ENCODE assay signal across 35 cellular contexts in genomic region chrX:139680356-139680755, GRCh38. TPM values are rescaled to one million over a fixed set of nuclear protein-coding genes. Genes with fewer than 3 reads are reported as not detected.
"Had no signal": no experiment of that assay in that cellular context is flagged by ENCODE, and none has a peak within 500 bp of the region (broad histone marks: within the 10 kb centered on the region; RNA-seq: fewer than 3 reads in every experiment).

No MANE protein-coding gene starts in this region.

- H3K4me3 ChIP-seq: MG63, Peyer's patch, SJSA1 had no signal

- DNase-seq: activated B cell treated with CpG ODN at 0.5 μM for 24 hours; activated CD4-positive, alpha-beta memory T cell treated with anti-CD3 and anti-CD28 coated beads, Interleukin-2, amount 10 ng/mL, durations not matched to agents 7 days and 5 days; activated CD4-positive, alpha-beta T cell treated with anti-CD3 and anti-CD28 coated beads for 1 hour; activated CD4-positive, alpha-beta T cell treated with anti-CD3 and anti-CD28 coated beads for 48 hours; activated CD8-positive, alpha-beta memory T cell treated with anti-CD3 and anti-CD28 coated beads for 24 hours; activated CD8-positive, alpha-beta memory T cell treated with anti-CD3 and anti-CD28 coated beads, Interleukin-2, amount 10 ng/mL, durations not matched to agents 7 days and 5 days; activated CD8-positive, alpha-beta memory T cell treated with anti-CD3 and anti-CD28 coated beads, Interleukin-2, amount 50 U/mL, for 48 hours; activated effector memory CD4-positive, alpha-beta T cell treated with Interleukin-2 at 50 U/mL for 16 hours; activated naive CD4-positive, alpha-beta T cell treated with anti-CD3 and anti-CD28 coated beads, Interleukin-2, amount 10 ng/mL, durations not matched to agents 7 days and 5 days; activated naive CD8-positive, alpha-beta T cell treated with anti-CD3 and anti-CD28 coated beads, Interleukin-2, amount 50 U/mL, for 24 hours; activated T-cell treated with anti-CD3 and anti-CD28 coated beads, Interleukin-2, amount 50 U/mL, for 48 hours; anterior cingulate cortex; brain microvascular endothelial cell; Karpas-422; MG63; NCI-H1048; NCI-H1105 treated with DMSO at 0.1 percent for 48 hours; NCI-H1436; NCI-H1694; NCI-H1930; NCI-H2081 treated with DMSO at 0.1 percent for 48 hours; NCI-H2171; NCI-H510A; NCI-H69; NK-92 treated with Interleukin-12 subunit alpha and Interleukin-12 subunit beta, amount 100 ng/mL, for 24 hours; PC-3; Peyer's patch; RPMI8226; SHP77 treated with DMSO at 0.1 percent for 48 hours; SK-N-SH had no signal

- FAIRE-seq: TTC549 had no signal

- H3K4me1 ChIP-seq: Peyer's patch, SJSA1 had no signal

- H3K27ac Mint-ChIP-seq: activated B cell treated with CpG ODN at 0.5 μM for 24 hours; activated CD4-positive, alpha-beta memory T cell treated with anti-CD3 and anti-CD28 coated beads, Interleukin-2, amount 10 ng/mL, durations not matched to agents 7 days and 5 days; activated CD8-positive, alpha-beta memory T cell treated with anti-CD3 and anti-CD28 coated beads, Interleukin-2, amount 10 ng/mL, durations not matched to agents 7 days and 5 days; activated naive CD4-positive, alpha-beta T cell treated with anti-CD3 and anti-CD28 coated beads, Interleukin-2, amount 10 ng/mL, durations not matched to agents 7 days and 5 days; activated naive CD8-positive, alpha-beta T cell; activated naive CD8-positive, alpha-beta T cell treated with anti-CD3 and anti-CD28 coated beads, Interleukin-2, amount 50 U/mL, for 24 hours; T-helper 1 cell treated with Interleukin-12 subunit alpha and Interleukin-12 subunit beta and Interleukin-4 antibody, amounts not matched to agents 30 μg/mL and 1 μg/mL, for 36 hours; T-helper 2 cell treated with Interferon-gamma antibody and Interleukin-4, amounts not matched to agents 5 μg/mL and 100 μg/mL, for 36 hours had no signal

- H3K36me3 ChIP-seq: brain microvascular endothelial cell, MG63, Peyer's patch, SJSA1 had no signal

- H3K9me3 Mint-ChIP-seq: activated B cell treated with CpG ODN at 0.5 μM for 24 hours; T-helper 1 cell treated with Interleukin-12 subunit alpha and Interleukin-12 subunit beta and Interleukin-4 antibody, amounts not matched to agents 30 μg/mL and 1 μg/mL, for 36 hours; T-helper 2 cell treated with Interferon-gamma antibody and Interleukin-4, amounts not matched to agents 5 μg/mL and 100 μg/mL, for 36 hours had no signal

- H3K27ac ChIP-seq: brain microvascular endothelial cell, Peyer's patch, SJSA1 had no signal

- H3K27me3 Mint-ChIP-seq: activated B cell treated with CpG ODN at 0.5 μM for 24 hours; activated CD4-positive, alpha-beta memory T cell treated with anti-CD3 and anti-CD28 coated beads, Interleukin-2, amount 10 ng/mL, durations not matched to agents 7 days and 5 days; activated CD8-positive, alpha-beta memory T cell treated with anti-CD3 and anti-CD28 coated beads, Interleukin-2, amount 10 ng/mL, durations not matched to agents 7 days and 5 days; activated naive CD4-positive, alpha-beta T cell treated with anti-CD3 and anti-CD28 coated beads, Interleukin-2, amount 10 ng/mL, durations not matched to agents 7 days and 5 days; activated naive CD8-positive, alpha-beta T cell; activated naive CD8-positive, alpha-beta T cell treated with anti-CD3 and anti-CD28 coated beads, Interleukin-2, amount 50 U/mL, for 24 hours had no signal

- H3K36me3 Mint-ChIP-seq: activated naive CD4-positive, alpha-beta T cell treated with anti-CD3 and anti-CD28 coated beads, Interleukin-2, amount 10 ng/mL, durations not matched to agents 7 days and 5 days had no signal

- H3K9me3 ChIP-seq: MG63, Peyer's patch, SJSA1, SK-N-SH had no signal

- H3K4me3 Mint-ChIP-seq: activated B cell treated with CpG ODN at 0.5 μM for 24 hours; activated CD4-positive, alpha-beta memory T cell treated with anti-CD3 and anti-CD28 coated beads, Interleukin-2, amount 10 ng/mL, durations not matched to agents 7 days and 5 days; activated CD8-positive, alpha-beta memory T cell treated with anti-CD3 and anti-CD28 coated beads, Interleukin-2, amount 10 ng/mL, durations not matched to agents 7 days and 5 days; activated naive CD4-positive, alpha-beta T cell treated with anti-CD3 and anti-CD28 coated beads, Interleukin-2, amount 10 ng/mL, durations not matched to agents 7 days and 5 days; activated naive CD8-positive, alpha-beta T cell; activated naive CD8-positive, alpha-beta T cell treated with anti-CD3 and anti-CD28 coated beads, Interleukin-2, amount 50 U/mL, for 24 hours; T-helper 1 cell treated with Interleukin-12 subunit alpha and Interleukin-12 subunit beta and Interleukin-4 antibody, amounts not matched to agents 30 μg/mL and 1 μg/mL, for 36 hours; T-helper 2 cell treated with Interferon-gamma antibody and Interleukin-4, amounts not matched to agents 5 μg/mL and 100 μg/mL, for 36 hours had no signal

- H3K27me3 ChIP-seq: brain microvascular endothelial cell, MG63, Peyer's patch, SJSA1 had no signal

- H3K4me1 Mint-ChIP-seq: activated B cell treated with CpG ODN at 0.5 μM for 24 hours; activated CD4-positive, alpha-beta memory T cell treated with anti-CD3 and anti-CD28 coated beads, Interleukin-2, amount 10 ng/mL, durations not matched to agents 7 days and 5 days; activated CD8-positive, alpha-beta memory T cell treated with anti-CD3 and anti-CD28 coated beads, Interleukin-2, amount 10 ng/mL, durations not matched to agents 7 days and 5 days; activated naive CD4-positive, alpha-beta T cell treated with anti-CD3 and anti-CD28 coated beads, Interleukin-2, amount 10 ng/mL, durations not matched to agents 7 days and 5 days; activated naive CD8-positive, alpha-beta T cell treated with anti-CD3 and anti-CD28 coated beads, Interleukin-2, amount 50 U/mL, for 24 hours had no signal

RNA-seq across cellular contexts. Expression of gene MCF2, which starts 27.6 kb away (rescaled TPM):
- total RNA-seq: PC-3 had no signal
